In the genomic region with DNA sequence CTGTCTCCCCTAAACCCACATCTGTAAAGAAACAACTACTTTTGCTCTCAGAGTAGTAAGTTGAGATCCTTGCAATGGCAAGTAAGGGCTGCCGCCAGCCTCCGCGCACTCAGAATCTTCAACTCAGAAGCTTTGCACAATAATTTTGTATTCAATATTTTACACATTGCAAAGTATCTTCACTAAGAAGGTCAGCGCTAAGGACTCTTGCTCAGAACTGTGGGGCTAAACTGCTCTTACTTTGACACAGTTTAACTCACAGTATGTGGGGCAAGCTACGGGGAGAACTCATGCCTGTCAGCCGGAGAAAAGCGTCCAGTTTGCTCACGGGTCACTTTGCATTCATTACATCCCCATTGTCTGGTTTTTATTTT, we compare ENCODE assay signal across 8 cellular contexts. TPM values are rescaled to one million over a fixed set of nuclear protein-coding genes. Genes with fewer than 3 reads are reported as not detected.
A peak's percentile ranks its signal among the peaks of the same experiment; 100 is the strongest.
DNase-seq lines count a peak whose midpoint lies in the region; ATAC-seq and TF ChIP-seq lines count a peak whose summit lies in the region.

No MANE protein-coding gene starts in this region.

- peaks cover 27% of the 10 kb centered on the region for H3K4me1 Mint-ChIP-seq in activated T-cell treated with anti-CD3 and anti-CD28 coated beads, Interleukin-2, amount 50 U/mL, for 24 hours (ENCODE audit: low read depth)
- peaks cover 37% of the 10 kb centered on the region for H3K4me1 Mint-ChIP-seq in brain

- ATAC-seq in GM18861 (IDR thresholded peaks at IDR 0.05; ENCODE audit: unreplicated experiment) (no peak), HG03135 (IDR thresholded peaks at IDR 0.05; ENCODE audit: unreplicated experiment) (no peak)

- no peaks in the 10 kb centered on the region for H3K9me3 ChIP-seq in liver (ENCODE audit: control insufficient read depth in 4 of 4, low read length in 3 of 4)
- no peaks in the 10 kb centered on the region for H3K9me3 ChIP-seq in tibial nerve

- no peaks in the 10 kb centered on the region for H3K27me3 Mint-ChIP-seq in activated T-cell treated with anti-CD3 and anti-CD28 coated beads, Interleukin-2, amount 50 U/mL, for 24 hours
- peaks cover 10% of the 10 kb centered on the region for H3K27me3 Mint-ChIP-seq in brain

- H3K4me3 Mint-ChIP-seq in activated T-cell treated with anti-CD3 and anti-CD28 coated beads, Interleukin-2, amount 50 U/mL, for 24 hours: peak overlapping the region; percentile 78
- peak overlapping the region; percentile 90 to 92 (median 91) for H3K4me3 Mint-ChIP-seq in brain

- TF ChIP-seq EP300 in tibial nerve (IDR thresholded peaks at IDR 0.05): no peak

- H3K27me3 ChIP-seq in liver (ENCODE audit: control insufficient read depth in 4 of 4, insufficient read depth in 4 of 4, low read length in 3 of 4) (no peaks in the 10 kb centered on the region), tibial nerve (no peaks in the 10 kb centered on the region)

- DNase-seq in activated T-cell treated with anti-CD3 and anti-CD28 coated beads, Interleukin-2, amount 50 U/mL, for 24 hours: no peak
- no peak for DNase-seq in activated T-cell treated with anti-CD3 and anti-CD28 coated beads, Interleukin-2, amount 50 U/mL, for 1 hour
- DNase-seq in tibial nerve (ENCODE audit: low spot score in 2 of 2) (no peak), retina (no peak)

- peak overlapping the region in 1 of 2 donors; percentile 63 for H3K9ac ChIP-seq in liver (ENCODE audit: low read depth in 1 of 2, low read length in 2 of 2)

- H3K9me3 Mint-ChIP-seq in activated T-cell treated with anti-CD3 and anti-CD28 coated beads, Interleukin-2, amount 50 U/mL, for 24 hours: no peaks in the 10 kb centered on the region
- peaks cover 0 to 5% (median 0%) of the 10 kb centered on the region in 5 experiments for H3K9me3 Mint-ChIP-seq in brain

- H3K4me1 ChIP-seq in liver (ENCODE audit: control insufficient read depth in 4 of 4, insufficient read depth in 4 of 4, low read length in 3 of 4) (peaks cover 5 to 14% (median 9%) of the 10 kb centered on the region in 4 donors), tibial nerve (peaks cover 0 to 26% (median 8%) of the 10 kb centered on the region in 4 donors)

- no peak for TF ChIP-seq RAD21 in liver (IDR thresholded peaks at IDR 0.05)

- H3K4me3 ChIP-seq in liver (ENCODE audit: low read depth in 1 of 3, low read length in 3 of 3) (peak overlapping the region in 2 of 3 donors; percentile 86 to 88), tibial nerve (peak overlapping the region; percentile 79 to 97 (median 90))

- 39% methylated on average over 8 of the region's 8 CpGs for WGBS in liver
- WGBS in tibial nerve, 2 donors: 7 to 14% methylated on average over 8 of the region's 8 CpGs

- H3K36me3 ChIP-seq in liver (ENCODE audit: control insufficient read depth in 4 of 4, insufficient read depth in 3 of 4, low read depth in 1 of 4, low read length in 3 of 4) (peaks cover 0 to 11% (median 2%) of the 10 kb centered on the region in 4 donors), tibial nerve (peaks cover 0 to 24% (median 0%) of the 10 kb centered on the region in 3 donors)

- TF ChIP-seq CTCF in brain (conservative IDR thresholded peaks at IDR 0.05) (no peak), liver (IDR thresholded peaks at IDR 0.05; ENCODE audit: low read depth, low read length, missing input control) (no peak), tibial nerve (IDR thresholded peaks at IDR 0.05) (no peak)

- no peak for TF ChIP-seq POLR2A in tibial nerve (IDR thresholded peaks at IDR 0.05)

- H3K36me3 Mint-ChIP-seq in activated T-cell treated with anti-CD3 and anti-CD28 coated beads, Interleukin-2, amount 50 U/mL, for 24 hours (ENCODE audit: low read depth): peaks cover 24% of the 10 kb centered on the region
- H3K36me3 Mint-ChIP-seq in brain: peaks cover 5% of the 10 kb centered on the region

- H3K27ac ChIP-seq in liver (ENCODE audit: low read depth in 1 of 2, low read length in 2 of 2) (peak overlapping the region in 1 of 2 donors; percentile 58), tibial nerve (peak overlapping the region; percentile 81 to 97 (median 92))

- peak overlapping the region; percentile 68 for H3K27ac Mint-ChIP-seq in activated T-cell treated with anti-CD3 and anti-CD28 coated beads, Interleukin-2, amount 50 U/mL, for 24 hours
- H3K27ac Mint-ChIP-seq in brain: peak overlapping the region; percentile 30 to 87 (median 75)

TF ChIP-seq in liver, 16 proteins besides CTCF, POLR2A, EP300 and RAD21:
- TF ChIP-seq HNF4G (IDR thresholded peaks at IDR 0.05): no peak
- TF ChIP-seq, protein P1, sequence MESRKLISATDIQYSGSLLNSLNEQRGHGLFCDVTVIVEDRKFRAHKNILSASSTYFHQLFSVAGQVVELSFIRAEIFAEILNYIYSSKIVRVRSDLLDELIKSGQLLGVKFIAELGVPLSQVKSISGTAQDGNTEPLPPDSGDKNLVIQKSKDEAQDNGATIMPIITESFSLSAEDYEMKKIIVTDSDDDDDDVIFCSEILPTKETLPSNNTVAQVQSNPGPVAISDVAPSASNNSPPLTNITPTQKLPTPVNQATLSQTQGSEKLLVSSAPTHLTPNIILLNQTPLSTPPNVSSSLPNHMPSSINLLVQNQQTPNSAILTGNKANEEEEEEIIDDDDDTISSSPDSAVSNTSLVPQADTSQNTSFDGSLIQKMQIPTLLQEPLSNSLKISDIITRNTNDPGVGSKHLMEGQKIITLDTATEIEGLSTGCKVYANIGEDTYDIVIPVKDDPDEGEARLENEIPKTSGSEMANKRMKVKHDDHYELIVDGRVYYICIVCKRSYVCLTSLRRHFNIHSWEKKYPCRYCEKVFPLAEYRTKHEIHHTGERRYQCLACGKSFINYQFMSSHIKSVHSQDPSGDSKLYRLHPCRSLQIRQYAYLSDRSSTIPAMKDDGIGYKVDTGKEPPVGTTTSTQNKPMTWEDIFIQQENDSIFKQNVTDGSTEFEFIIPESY (IDR thresholded peaks at IDR 0.05): no peak
- TF ChIP-seq SP1 (IDR thresholded peaks at IDR 0.05): no peak
- no peak for TF ChIP-seq MAX (IDR thresholded peaks at IDR 0.05)
- TF ChIP-seq EGR1 (IDR thresholded peaks at IDR 0.05; ENCODE audit: low read depth in 2 of 2): no peak
- no peak for TF ChIP-seq GABPA (IDR thresholded peaks at IDR 0.05 in 1 of 2, conservative IDR thresholded peaks at IDR 0.05 in 1 of 2)
- TF ChIP-seq ATF3 (IDR thresholded peaks at IDR 0.05): no peak
- no peak for TF ChIP-seq NR2F2 (IDR thresholded peaks at IDR 0.05)
- TF ChIP-seq REST (IDR thresholded peaks at IDR 0.05): no peak
- no peak for TF ChIP-seq FOXA1 (IDR thresholded peaks at IDR 0.05)
- no peak for TF ChIP-seq YY1 (IDR thresholded peaks at IDR 0.05)
- no peak for TF ChIP-seq FOXA2 (IDR thresholded peaks at IDR 0.05)

RNA-seq across cellular contexts. Expression of gene LYSMD4, which starts 1.0 kb away (rescaled TPM):
- polyA plus RNA-seq in brain (ENCODE audit: insufficient read depth, low read depth, low replicate concordance): 4.5 TPM
- total RNA-seq in liver: 10 to 100 TPM in 1 of 2 donors, 1 to 10 TPM in 1; 8.1 to 12.1 TPM
- polyA plus RNA-seq in liver: 1 to 10 TPM; 3.9 to 6.4 TPM
- total RNA-seq in tibial nerve: 10 to 100 TPM; 13.6 to 21.0 (median 17.4) TPM
